ENCODE assay signal across 1 cellular context in the genomic region with DNA sequence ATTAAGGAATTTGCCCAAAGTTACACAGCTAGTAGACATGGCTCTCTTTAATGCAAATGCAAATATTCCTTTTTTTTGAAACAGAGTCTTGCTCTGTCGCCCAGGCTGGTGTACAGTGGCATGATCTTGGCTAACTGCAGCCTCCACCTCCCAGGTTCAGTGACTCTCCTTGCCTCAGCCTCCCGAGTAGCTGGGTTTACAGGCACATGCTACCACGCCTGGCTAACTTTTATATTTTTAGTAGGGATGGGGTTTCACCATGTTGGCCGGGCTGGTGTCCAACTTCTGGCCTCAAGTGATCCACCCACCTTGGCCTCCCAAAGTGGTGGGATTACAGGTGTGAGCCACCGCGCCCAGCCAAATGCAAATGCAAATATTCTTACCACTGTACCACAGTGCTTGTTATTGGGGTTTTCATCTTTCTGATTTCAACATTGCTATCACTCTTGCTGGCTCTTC.
TF ChIP-seq lines count a peak whose summit lies in the region.

No MANE protein-coding gene starts in this region.

TF ChIP-seq in GM23338, 12 proteins besides CTCF, POLR2A, EP300 and RAD21 (continued from another document):
- TF ChIP-seq, protein P1, sequence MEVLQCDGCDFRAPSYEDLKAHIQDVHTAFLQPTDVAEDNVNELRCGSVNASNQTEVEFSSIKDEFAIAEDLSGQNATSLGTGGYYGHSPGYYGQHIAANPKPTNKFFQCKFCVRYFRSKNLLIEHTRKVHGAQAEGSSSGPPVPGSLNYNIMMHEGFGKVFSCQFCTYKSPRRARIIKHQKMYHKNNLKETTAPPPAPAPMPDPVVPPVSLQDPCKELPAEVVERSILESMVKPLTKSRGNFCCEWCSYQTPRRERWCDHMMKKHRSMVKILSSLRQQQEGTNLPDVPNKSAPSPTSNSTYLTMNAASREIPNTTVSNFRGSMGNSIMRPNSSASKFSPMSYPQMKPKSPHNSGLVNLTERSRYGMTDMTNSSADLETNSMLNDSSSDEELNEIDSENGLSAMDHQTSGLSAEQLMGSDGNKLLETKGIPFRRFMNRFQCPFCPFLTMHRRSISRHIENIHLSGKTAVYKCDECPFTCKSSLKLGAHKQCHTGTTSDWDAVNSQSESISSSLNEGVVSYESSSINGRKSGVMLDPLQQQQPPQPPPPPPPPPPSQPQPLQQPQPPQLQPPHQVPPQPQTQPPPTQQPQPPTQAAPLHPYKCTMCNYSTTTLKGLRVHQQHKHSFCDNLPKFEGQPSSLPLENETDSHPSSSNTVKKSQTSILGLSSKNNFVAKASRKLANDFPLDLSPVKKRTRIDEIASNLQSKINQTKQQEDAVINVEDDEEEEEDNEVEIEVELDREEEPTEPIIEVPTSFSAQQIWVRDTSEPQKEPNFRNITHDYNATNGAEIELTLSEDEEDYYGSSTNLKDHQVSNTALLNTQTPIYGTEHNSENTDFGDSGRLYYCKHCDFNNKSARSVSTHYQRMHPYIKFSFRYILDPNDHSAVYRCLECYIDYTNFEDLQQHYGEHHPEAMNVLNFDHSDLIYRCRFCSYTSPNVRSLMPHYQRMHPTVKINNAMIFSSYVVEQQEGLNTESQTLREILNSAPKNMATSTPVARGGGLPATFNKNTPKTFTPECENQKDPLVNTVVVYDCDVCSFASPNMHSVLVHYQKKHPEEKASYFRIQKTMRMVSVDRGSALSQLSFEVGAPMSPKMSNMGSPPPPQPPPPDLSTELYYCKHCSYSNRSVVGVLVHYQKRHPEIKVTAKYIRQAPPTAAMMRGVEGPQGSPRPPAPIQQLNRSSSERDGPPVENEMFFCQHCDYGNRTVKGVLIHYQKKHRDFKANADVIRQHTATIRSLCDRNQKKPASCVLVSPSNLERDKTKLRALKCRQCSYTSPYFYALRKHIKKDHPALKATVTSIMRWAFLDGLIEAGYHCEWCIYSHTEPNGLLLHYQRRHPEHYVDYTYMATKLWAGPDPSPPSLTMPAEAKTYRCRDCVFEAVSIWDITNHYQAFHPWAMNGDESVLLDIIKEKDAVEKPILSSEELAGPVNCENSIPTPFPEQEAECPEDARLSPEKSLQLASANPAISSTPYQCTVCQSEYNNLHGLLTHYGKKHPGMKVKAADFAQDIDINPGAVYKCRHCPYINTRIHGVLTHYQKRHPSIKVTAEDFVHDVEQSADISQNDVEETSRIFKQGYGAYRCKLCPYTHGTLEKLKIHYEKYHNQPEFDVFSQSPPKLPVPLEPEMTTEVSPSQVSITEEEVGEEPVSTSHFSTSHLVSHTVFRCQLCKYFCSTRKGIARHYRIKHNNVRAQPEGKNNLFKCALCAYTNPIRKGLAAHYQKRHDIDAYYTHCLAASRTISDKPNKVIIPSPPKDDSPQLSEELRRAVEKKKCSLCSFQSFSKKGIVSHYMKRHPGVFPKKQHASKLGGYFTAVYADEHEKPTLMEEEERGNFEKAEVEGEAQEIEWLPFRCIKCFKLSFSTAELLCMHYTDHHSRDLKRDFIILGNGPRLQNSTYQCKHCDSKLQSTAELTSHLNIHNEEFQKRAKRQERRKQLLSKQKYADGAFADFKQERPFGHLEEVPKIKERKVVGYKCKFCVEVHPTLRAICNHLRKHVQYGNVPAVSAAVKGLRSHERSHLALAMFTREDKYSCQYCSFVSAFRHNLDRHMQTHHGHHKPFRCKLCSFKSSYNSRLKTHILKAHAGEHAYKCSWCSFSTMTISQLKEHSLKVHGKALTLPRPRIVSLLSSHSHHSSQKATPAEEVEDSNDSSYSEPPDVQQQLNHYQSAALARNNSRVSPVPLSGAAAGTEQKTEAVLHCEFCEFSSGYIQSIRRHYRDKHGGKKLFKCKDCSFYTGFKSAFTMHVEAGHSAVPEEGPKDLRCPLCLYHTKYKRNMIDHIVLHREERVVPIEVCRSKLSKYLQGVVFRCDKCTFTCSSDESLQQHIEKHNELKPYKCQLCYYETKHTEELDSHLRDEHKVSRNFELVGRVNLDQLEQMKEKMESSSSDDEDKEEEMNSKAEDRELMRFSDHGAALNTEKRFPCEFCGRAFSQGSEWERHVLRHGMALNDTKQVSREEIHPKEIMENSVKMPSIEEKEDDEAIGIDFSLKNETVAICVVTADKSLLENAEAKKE (CRISPR knock-in tag; IDR thresholded peaks at IDR 0.05): no peak
- TF ChIP-seq NANOG (IDR thresholded peaks at IDR 0.05; ENCODE audit: borderline replicate concordance): no peak
- no peak for TF ChIP-seq CREB1 (CRISPR knock-in tag; IDR thresholded peaks at IDR 0.05; ENCODE audit: low read depth)
- no peak for TF ChIP-seq POLR2AphosphoS5 (IDR thresholded peaks at IDR 0.05; ENCODE audit: low read depth)
TF ChIP-seq in GM23338: peak in this region for 0.
